ENCODE assay signal across 2 cellular contexts in genomic region chr7:100965051-100965722, GRCh38.
A peak's percentile ranks its signal among the peaks of the same experiment; 100 is the strongest.
TF ChIP-seq lines count a peak whose summit lies in the region.

No MANE protein-coding gene starts in this region.

TF ChIP-seq in IMR-90, 13 proteins besides CTCF, POLR2A, EP300 and RAD21:
- TF ChIP-seq FOS (IDR thresholded peaks at IDR 0.05; ENCODE audit: low read depth, low read length) (no peak), MXI1 (IDR thresholded peaks at IDR 0.05; ENCODE audit: borderline replicate concordance, low read depth, low read length) (no peak), CHD1 (IDR thresholded peaks at IDR 0.05; ENCODE audit: low read depth, low read length) (no peak), RCOR1 (IDR thresholded peaks at IDR 0.05; ENCODE audit: insufficient replicate concordance, low read length) (no peak), RFX5 (IDR thresholded peaks at IDR 0.05; ENCODE audit: low read depth, low read length) (no peak), MAZ (IDR thresholded peaks at IDR 0.05; ENCODE audit: borderline replicate concordance, low read depth, low read length) (no peak), ELK1 (IDR thresholded peaks at IDR 0.05; ENCODE audit: borderline replicate concordance, low read depth, low read length) (no peak), SMC3 (IDR thresholded peaks at IDR 0.05; ENCODE audit: low read depth, low read length) (no peak), CEBPB (IDR thresholded peaks at IDR 0.05; ENCODE audit: low read depth, low read length) (no peak), NFE2L2 (IDR thresholded peaks at IDR 0.05; ENCODE audit: low read depth, low read length) (no peak), USF2 (IDR thresholded peaks at IDR 0.05; ENCODE audit: low read depth, low read length) (no peak), MAFK (IDR thresholded peaks at IDR 0.05; ENCODE audit: low read depth, low read length) (no peak), BHLHE40 (IDR thresholded peaks at IDR 0.05; ENCODE audit: low read depth, low read length) (no peak)

TF ChIP-seq in H1, 55 proteins besides CTCF, POLR2A, EP300 and RAD21:
- TF ChIP-seq CEBPB (IDR thresholded peaks at IDR 0.05; ENCODE audit: low read depth, low read length) (no peak), TBP (IDR thresholded peaks at IDR 0.05; ENCODE audit: low read depth, low read length) (no peak), USF2 (IDR thresholded peaks at IDR 0.05; ENCODE audit: low read length) (0 out of 2 replicates have a peak, but pooled peaks have one; percentile 4), EGR1 (IDR thresholded peaks at IDR 0.05; ENCODE audit: borderline replicate concordance, low read depth, low read length) (no peak), GABPA (IDR thresholded peaks at IDR 0.05; ENCODE audit: borderline replicate concordance, insufficient read depth, low read length) (no peak), JUND (IDR thresholded peaks at IDR 0.05; ENCODE audit: low read length) (no peak), NRF1 (IDR thresholded peaks at IDR 0.05; ENCODE audit: low read depth, low read length) (0 out of 2 replicates have a peak, but pooled peaks have one; percentile 3)
